In the genomic region with DNA sequence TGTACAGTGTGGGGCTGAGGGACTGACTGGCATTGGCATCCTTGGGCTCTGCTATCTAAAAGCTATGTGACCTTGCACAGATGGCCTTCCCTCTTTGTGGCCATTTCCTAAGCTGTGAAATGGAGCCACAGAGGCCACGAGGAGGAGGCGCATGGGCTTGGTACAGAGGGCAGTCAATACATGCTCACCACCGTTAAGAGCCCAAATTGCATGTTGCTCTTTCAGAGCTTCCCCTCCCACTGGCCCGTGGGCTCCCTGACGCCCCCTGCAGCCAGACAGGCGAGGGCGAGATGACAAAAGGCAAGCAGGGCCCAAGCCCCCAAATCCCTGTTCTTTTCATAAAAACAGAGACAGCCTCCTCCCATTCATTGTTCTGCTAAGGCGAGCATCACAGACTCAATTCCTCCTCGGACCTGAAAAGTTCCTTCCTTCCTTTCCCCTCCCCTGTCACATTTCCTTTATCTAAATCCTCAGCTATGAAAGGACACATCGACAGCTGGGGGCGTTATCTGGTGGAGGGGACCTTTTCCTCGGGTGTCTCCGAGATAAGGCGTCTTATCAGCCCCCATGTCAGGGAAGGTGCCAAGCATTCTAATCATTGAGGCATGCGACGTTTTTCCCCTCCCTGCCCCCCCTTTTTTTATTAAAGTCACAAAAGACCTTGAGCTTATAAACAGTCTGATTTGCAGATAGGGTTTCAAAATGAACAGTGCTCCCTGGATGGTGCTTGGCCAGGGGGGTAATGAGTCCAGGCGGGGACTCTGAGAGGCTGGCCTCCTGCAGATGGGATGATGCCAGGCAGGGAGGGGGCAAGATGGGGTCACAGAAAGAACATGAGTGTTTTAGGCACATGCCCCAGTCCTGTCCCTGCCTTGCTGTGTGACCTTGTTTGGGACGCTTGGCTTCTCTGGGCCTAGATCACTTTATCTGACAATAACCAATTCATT, we compare ENCODE assay signal across 11 cellular contexts. TPM values are rescaled to one million over a fixed set of nuclear protein-coding genes. Genes with fewer than 3 reads are reported as not detected.
DNase-seq lines count a peak whose midpoint lies in the region; ATAC-seq and TF ChIP-seq lines count a peak whose summit lies in the region.
"Had no signal": no experiment of that assay in that cellular context is flagged by ENCODE, and none has a peak within 500 bp of the region (broad histone marks: within the 10 kb centered on the region; RNA-seq: fewer than 3 reads in every experiment).

No MANE protein-coding gene starts in this region.

- no peaks in the 10 kb centered on the region for H3F3A ChIP-seq in DOHH2 (ENCODE audit: control insufficient read depth, insufficient read depth)

- POLR2A ChIA-PET in HEK293T (lab: Yijun Ruan, JAX) = no interaction called here

- DNase-seq in HEK293T (ENCODE audit: extremely low spot score) = peak; percentile 62
- no peak for DNase-seq in central memory CD8-positive, alpha-beta T cell (ENCODE audit: low spot score in 2 of 2)
- peak in 2 of 3 donors; percentile 13 to 17 for DNase-seq in mucosa of descending colon
- no peak for DNase-seq in NCI-H2107 (lab: John Stamatoyannopoulos, UW)
- DNase-seq in colonic mucosa = no peak
- DNase-seq: T1000 had no signal

- H3K36me3 Mint-ChIP-seq in central memory CD8-positive, alpha-beta T cell (ENCODE audit: insufficient read depth) = no peaks in the 10 kb centered on the region

- TF ChIP-seq CTCF in DOHH2 (IDR thresholded peaks at IDR 0.05; ENCODE audit: low read depth, low read length, poor library complexity, severe bottlenecking) (peak; percentile 69), mucosa of descending colon (IDR thresholded peaks at IDR 0.05) (no peak), colonic mucosa (IDR thresholded peaks at IDR 0.05) (no peak)

- H3K27ac ChIP-seq in DOHH2 (ENCODE audit: low read depth, low read length) = no peak overlapping the region
- no peak overlapping the region for H3K27ac ChIP-seq in colonic mucosa
- H3K27ac ChIP-seq: thoracic aorta had no signal

- no peaks in the 10 kb centered on the region for H3K4me1 Mint-ChIP-seq in central memory CD8-positive, alpha-beta T cell

- no peak for ATAC-seq in central memory CD8-positive, alpha-beta T cell (replicated peaks; ENCODE audit: extremely low read depth, poor library complexity, severe bottlenecking)
- ATAC-seq in mucosa of descending colon = no peak
- ATAC-seq in GM19023 (IDR thresholded peaks at IDR 0.05; ENCODE audit: unreplicated experiment) = no peak
- no peak for ATAC-seq in HG02759 (IDR thresholded peaks at IDR 0.05; ENCODE audit: unreplicated experiment)

- peak overlapping the region; percentile 46 for H3K27ac Mint-ChIP-seq in central memory CD8-positive, alpha-beta T cell (ENCODE audit: low read depth)

- H3K9me3 Mint-ChIP-seq in central memory CD8-positive, alpha-beta T cell = no peaks in the 10 kb centered on the region

- H3K4me3 ChIP-seq in DOHH2 (ENCODE audit: low read length) (no peak overlapping the region), mucosa of descending colon (no peak overlapping the region), colonic mucosa (no peak overlapping the region)
- H3K4me3 ChIP-seq: thoracic aorta had no signal

- H3K27me3 Mint-ChIP-seq in central memory CD8-positive, alpha-beta T cell = peaks cover 12% of the 10 kb centered on the region

- H3K9me3 ChIP-seq in DOHH2 (ENCODE audit: control insufficient read depth, insufficient read depth, low read length) (no peaks in the 10 kb centered on the region), mucosa of descending colon (no peaks in the 10 kb centered on the region), colonic mucosa (no peaks in the 10 kb centered on the region)
- H3K9me3 ChIP-seq: thoracic aorta had no signal

- H3K9me2 ChIP-seq in DOHH2 (replicated peaks; ENCODE audit: control insufficient read depth, low read length) = no peaks in the 10 kb centered on the region

- H4K20me1 ChIP-seq in DOHH2 (ENCODE audit: control insufficient read depth, insufficient read depth, low read depth, low read length) = 0 out of 2 replicates have a peak, but pooled peaks cover 5% of the 10 kb centered on the region

- no peak overlapping the region for H3K4me3 Mint-ChIP-seq in central memory CD8-positive, alpha-beta T cell

- no peak overlapping the region for H3K4me2 ChIP-seq in DOHH2 (ENCODE audit: low read length)

- no peaks in the 10 kb centered on the region for H3K4me1 ChIP-seq in DOHH2 (ENCODE audit: control insufficient read depth, low read length)
- H3K4me1 ChIP-seq in mucosa of descending colon (ENCODE audit: low read depth) = no peaks in the 10 kb centered on the region
- H3K4me1 ChIP-seq in colonic mucosa = no peaks in the 10 kb centered on the region

- CTCF ChIA-PET in HEK293T (lab: Yijun Ruan, JAX) = interaction anchor here (0.7 to 2.4 kb wide), 9 partner anchors 9 to 145 kb away, joined by 3 to 22 read pairs (median 5); no protein-coding TSS in a partner anchor

- no peaks in the 10 kb centered on the region for H3K36me3 ChIP-seq in DOHH2 (ENCODE audit: control insufficient read depth, low read length)
- no peaks in the 10 kb centered on the region for H3K36me3 ChIP-seq in mucosa of descending colon (ENCODE audit: low read depth)
- H3K36me3 ChIP-seq in colonic mucosa = no peaks in the 10 kb centered on the region
- H3K36me3 ChIP-seq: thoracic aorta had no signal

- intact Hi-C loops in mucosa of descending colon (cut with DNase I, micrococcal nuclease) (no loop called here), colonic mucosa (cut with DNase I) (no loop called here)

- H3K79me2 ChIP-seq in DOHH2 (ENCODE audit: control insufficient read depth, low read length) = no peaks in the 10 kb centered on the region

- H3K9ac ChIP-seq in colonic mucosa (ENCODE audit: low read depth in 2 of 2, low read length in 2 of 2) = no peak overlapping the region

- H3K27me3 ChIP-seq in DOHH2 (ENCODE audit: control insufficient read depth, low read length) (no peaks in the 10 kb centered on the region), colonic mucosa (no peaks in the 10 kb centered on the region)

TF ChIP-seq in HEK293T, 16 proteins besides CTCF, POLR2A, EP300 and RAD21:
- TF ChIP-seq ARNT (IDR thresholded peaks at IDR 0.05) (no peak), L3MBTL2 (conservative IDR thresholded peaks at IDR 0.05) (no peak), SP1 (IDR thresholded peaks at IDR 0.05) (no peak), FOXA1 (IDR thresholded peaks at IDR 0.05) (no peak), SUZ12 (IDR thresholded peaks at IDR 0.05) (no peak), NFRKB (IDR thresholded peaks at IDR 0.05) (no peak), FOXM1 (IDR thresholded peaks at IDR 0.05; ENCODE audit: borderline replicate concordance) (no peak), FOXK2 (IDR thresholded peaks at IDR 0.05) (no peak), BHLHE40 (IDR thresholded peaks at IDR 0.05; ENCODE audit: borderline replicate concordance) (no peak), ELF4 (IDR thresholded peaks at IDR 0.05) (no peak), ZNF384 (IDR thresholded peaks at IDR 0.05) (no peak), LEF1 (IDR thresholded peaks at IDR 0.05; ENCODE audit: borderline replicate concordance) (no peak), CTBP1 (IDR thresholded peaks at IDR 0.05; ENCODE audit: borderline replicate concordance) (no peak)
- TF ChIP-seq, protein P1, sequence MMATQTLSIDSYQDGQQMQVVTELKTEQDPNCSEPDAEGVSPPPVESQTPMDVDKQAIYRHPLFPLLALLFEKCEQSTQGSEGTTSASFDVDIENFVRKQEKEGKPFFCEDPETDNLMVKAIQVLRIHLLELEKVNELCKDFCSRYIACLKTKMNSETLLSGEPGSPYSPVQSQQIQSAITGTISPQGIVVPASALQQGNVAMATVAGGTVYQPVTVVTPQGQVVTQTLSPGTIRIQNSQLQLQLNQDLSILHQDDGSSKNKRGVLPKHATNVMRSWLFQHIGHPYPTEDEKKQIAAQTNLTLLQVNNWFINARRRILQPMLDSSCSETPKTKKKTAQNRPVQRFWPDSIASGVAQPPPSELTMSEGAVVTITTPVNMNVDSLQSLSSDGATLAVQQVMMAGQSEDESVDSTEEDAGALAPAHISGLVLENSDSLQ (IDR thresholded peaks at IDR 0.05) = no peak

RNA-seq across cellular contexts. Expression of a gene that starts 26.4 kb away (rescaled TPM):
- 1 to 10 TPM; 1.7 to 4.4 (median 3.5) TPM for total RNA-seq in mucosa of descending colon
- total RNA-seq in colonic mucosa = 1 to 10 TPM; 3.9 to 5.5 TPM
- total RNA-seq: bronchial epithelial cell had no signal

Comparison
In these comparisons a context has a peak if more than half of its experiments do, and no peak if none do; other contexts are left out.
1. DNase-seq: peak in HEK293T (single experiment) and mucosa of descending colon (2 of 3); none in central memory CD8-positive, alpha-beta T cell (0 of 2), NCI-H2107 (single experiment) and colonic mucosa (single experiment).